Comparison of ENCODE assay signal across 8 cellular contexts in genomic region chr1:21324368-21325137, GRCh38.
A peak's percentile ranks its signal among the peaks of the same experiment; 100 is the strongest.
DNase-seq lines count a peak whose midpoint lies in the region; ATAC-seq lines count a peak whose summit lies in the region.

No MANE protein-coding gene starts in this region.

- DNase-seq in AG20443 (ENCODE audit: low spot score), result peak; percentile 85
- peak; percentile 57 for DNase-seq in T-helper 22 cell (ENCODE audit: low read depth)
- DNase-seq in astrocyte of the hippocampus (ENCODE audit: low read depth, low spot score), result peak; percentile 92
- DNase-seq in kidney glomerular epithelial cell (lab: John Stamatoyannopoulos, UW), result peak; percentile 92
- DNase-seq in stimulated activated CD4-positive, alpha-beta T cell treated with anti-CD3 and anti-CD28 coated beads, Interleukin-2, amount 100 ng/mL, for 24 hours, result peak; percentile 81 to 84

- ATAC-seq in HG03442 (IDR thresholded peaks at IDR 0.05; ENCODE audit: unreplicated experiment) (peak; percentile 43), GM19035 (IDR thresholded peaks at IDR 0.05; ENCODE audit: unreplicated experiment) (no peak), GM18870 (IDR thresholded peaks at IDR 0.05; ENCODE audit: unreplicated experiment) (no peak)
